In genomic region chr17:50425682-50426471, GRCh38 we compare ENCODE assay signal across 8 cellular contexts. TPM values are rescaled to one million over a fixed set of nuclear protein-coding genes. Genes with fewer than 3 reads are reported as not detected.
A peak's percentile ranks its signal among the peaks of the same experiment; 100 is the strongest.
DNase-seq lines count a peak whose midpoint lies in the region; ATAC-seq, FAIRE-seq and TF ChIP-seq lines count a peak whose summit lies in the region.

Gene ACSF2, plus strand, starts transcription at chr17:50426218. Its CDS starts 44 bp downstream, at chr17:50426262.

- intact Hi-C loops in activated naive CD4-positive, alpha-beta T cell treated with anti-CD3 and anti-CD28 coated beads for 36 hours (cut with micrococcal nuclease): loop anchor here (1.0 to 2.0 kb wide), 2 partner anchors 29 to 53 kb away; partner anchors contain the start of genes EME1, LRRC59 and MRPL27
- intact Hi-C loops in head of caudate nucleus (cut with DNase I): no loop called here

- DNase-seq in GM18507 (ENCODE audit: extremely low spot score, insufficient read length, low read depth): peak; percentile 72
- DNase-seq in SK-N-MC (ENCODE audit: low read depth, low spot score): no peak
- DNase-seq in activated naive CD4-positive, alpha-beta T cell treated with anti-CD3 and anti-CD28 coated beads for 36 hours: peak; percentile 77
- DNase-seq in head of caudate nucleus: peak in 36 of 42 donors; percentile 9 to 73 (median 46)
- DNase-seq in pons (ENCODE audit: low spot score): peak; percentile 14
- DNase-seq in tibial nerve (ENCODE audit: low spot score in 2 of 2): peak; percentile 42 to 60

- CTCF ChIA-PET in activated naive CD4-positive, alpha-beta T cell treated with anti-CD3 and anti-CD28 coated beads for 36 hours (lab: Charles Lee): interaction anchor here (0.7 to 2.9 kb wide), 6 partner anchors 28 to 226 kb away, joined by 3 to 11 read pairs (median 3); partner anchors contain the start of gene LRRC59

- H3K27ac ChIP-seq in SK-N-MC: no peak within 1 kb of the TSS
- peak within 1 kb of the TSS; percentile 57 to 92 (median 83) for H3K27ac ChIP-seq in tibial nerve

- H3K4me3 ChIP-seq in SK-N-MC: peak within 1 kb of the TSS; percentile 78
- peak within 1 kb of the TSS; percentile 52 to 88 (median 69) for H3K4me3 ChIP-seq in tibial nerve

- H3K9ac ChIP-seq in SK-N-MC (ENCODE audit: insufficient read length): peak within 1 kb of the TSS; percentile 8

- peaks cover 0 to 59% (median 31%) of the 10 kb centered on the region in 4 donors for H3K4me1 ChIP-seq in tibial nerve

- ATAC-seq in HG03175 (IDR thresholded peaks at IDR 0.05; ENCODE audit: unreplicated experiment) (peak; percentile 50), HG03520 (IDR thresholded peaks at IDR 0.05; ENCODE audit: unreplicated experiment) (no peak)

- TF ChIP-seq POLR2A in tibial nerve (IDR thresholded peaks at IDR 0.05): peak in 1 of 2 donors; percentile 50

- H3K36me3 ChIP-seq in SK-N-MC (ENCODE audit: insufficient read depth, low read length) (no peaks in the 10 kb centered on the region), tibial nerve (no peaks in the 10 kb centered on the region)

- TF ChIP-seq EP300 in tibial nerve (IDR thresholded peaks at IDR 0.05): no peak

- 0% methylated on average over 18 to 29 of the region's 70 CpGs for WGBS in tibial nerve, 2 donors

- no peaks in the 10 kb centered on the region for H3K36me3 Mint-ChIP-seq in activated naive CD4-positive, alpha-beta T cell treated with anti-CD3 and anti-CD28 coated beads for 36 hours (ENCODE audit: low read depth)

- H3K9me3 Mint-ChIP-seq in activated naive CD4-positive, alpha-beta T cell treated with anti-CD3 and anti-CD28 coated beads for 36 hours: no peaks in the 10 kb centered on the region

- peak within 1 kb of the TSS; percentile 77 for H3K4me3 Mint-ChIP-seq in activated naive CD4-positive, alpha-beta T cell treated with anti-CD3 and anti-CD28 coated beads for 36 hours

- FAIRE-seq in GM18507 (lab: Jason Lieb, UNC): no peak

- no peaks in the 10 kb centered on the region for H3K27me3 Mint-ChIP-seq in activated naive CD4-positive, alpha-beta T cell treated with anti-CD3 and anti-CD28 coated beads for 36 hours (ENCODE audit: low read depth)

- H3K4me1 Mint-ChIP-seq in activated naive CD4-positive, alpha-beta T cell treated with anti-CD3 and anti-CD28 coated beads for 36 hours (ENCODE audit: low read depth): peaks cover 26% of the 10 kb centered on the region

- no peaks in the 10 kb centered on the region for H3K27me3 ChIP-seq in tibial nerve

- H3K9me3 ChIP-seq in SK-N-MC (ENCODE audit: low read depth, low read length) (no peaks in the 10 kb centered on the region), tibial nerve (no peaks in the 10 kb centered on the region)

- no peak for TF ChIP-seq CTCF in tibial nerve (IDR thresholded peaks at IDR 0.05)

- H3K27ac Mint-ChIP-seq in activated naive CD4-positive, alpha-beta T cell treated with anti-CD3 and anti-CD28 coated beads for 36 hours: no peak within 1 kb of the TSS

RNA-seq across cellular contexts. Expression of gene ACSF2, which starts in this region (rescaled TPM):
- total RNA-seq in activated naive CD4-positive, alpha-beta T cell treated with anti-CD3 and anti-CD28 coated beads for 36 hours: 10 to 100 TPM; 19.7 to 20.7 TPM
- total RNA-seq in tibial nerve: 10 to 100 TPM; 20.5 to 69.3 (median 31.9) TPM
